In the genomic region with DNA sequence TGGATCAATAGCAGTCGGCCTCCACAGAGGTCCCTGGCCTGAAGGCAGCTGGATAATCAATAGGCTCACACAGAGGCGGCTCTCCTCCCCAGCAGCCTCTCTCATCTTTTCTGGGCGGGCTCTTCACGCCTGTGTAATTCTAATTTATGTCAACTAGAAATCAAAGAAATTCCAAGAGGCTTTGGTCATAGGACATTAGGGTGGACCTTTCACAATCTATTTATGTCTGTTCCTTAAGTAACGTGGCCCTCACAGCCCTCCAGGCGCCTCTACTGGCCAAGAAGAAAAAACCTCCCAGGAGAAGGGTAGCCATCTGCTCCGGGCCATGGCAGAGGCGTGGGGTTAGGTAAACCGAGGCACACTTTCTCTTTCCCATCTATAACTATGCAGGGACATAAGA, we compare ENCODE assay signal across 12 cellular contexts.
A peak's percentile ranks its signal among the peaks of the same experiment; 100 is the strongest.
DNase-seq lines count a peak whose midpoint lies in the region; ATAC-seq, FAIRE-seq and TF ChIP-seq lines count a peak whose summit lies in the region.
"Had no signal": no experiment of that assay in that cellular context is flagged by ENCODE, and none has a peak within 500 bp of the region (broad histone marks: within the 10 kb centered on the region; RNA-seq: fewer than 3 reads in every experiment).

No MANE protein-coding gene starts in this region.

- H3K4me3 ChIP-seq in retinal pigment epithelial cell (ENCODE audit: low read length): no peak overlapping the region

- peak; percentile 70 for TF ChIP-seq CTCF in retinal pigment epithelial cell (conservative IDR thresholded peaks at IDR 0.05; ENCODE audit: low read depth, low read length)

- DNase-seq in EH (ENCODE audit: low read depth) (peak; percentile 45), SK-MEL-5 (ENCODE audit: low read depth, low spot score) (peak; percentile 32), foreskin melanocyte (peak; percentile 88), retinal pigment epithelial cell (ENCODE audit: low read depth) (peak; percentile 73), NOMO-1 (lab: John Stamatoyannopoulos, UW; ENCODE audit: unreplicated experiment in 2 of 2) (no peak), GM12892 (ENCODE audit: insufficient read length) (no peak), dedifferentiated amniotic fluid mesenchymal stem cell (ENCODE audit: extremely low spot score) (no peak)
- DNase-seq: CD4-positive, alpha-beta memory T cell; effector CD8-positive, alpha-beta T cell; NCI-H1694; small intestine had no signal

- no peak for TF ChIP-seq POLR2A in GM12892 (IDR thresholded peaks at IDR 0.05; ENCODE audit: low read depth, low read length)

- in situ Hi-C loops in SK-MEL-5 (cut with HindIII; ENCODE audit: low pct_unique_long_range_greater_than_20kb, low sequenced_read_pairs): no loop called here

- ATAC-seq in GM21737 (IDR thresholded peaks at IDR 0.05; ENCODE audit: unreplicated experiment): no peak

- FAIRE-seq in GM12892 (lab: Jason Lieb, UNC): no peak
- FAIRE-seq: small intestine had no signal

Comparison
In these comparisons a context has a peak if more than half of its experiments do, and no peak if none do; other contexts are left out.
1. DNase-seq: peak in EH (single experiment), SK-MEL-5 (single experiment), foreskin melanocyte (single experiment) and retinal pigment epithelial cell (single experiment); none in NOMO-1 (0 of 2), GM12892 (single experiment) and dedifferentiated amniotic fluid mesenchymal stem cell (single experiment).